1 cellular context compared by ENCODE assay signal in genomic region chr15:38672814-38673292, GRCh38.
TF ChIP-seq lines count a peak whose summit lies in the region.

No MANE protein-coding gene starts in this region.

TF ChIP-seq in GM23338, 12 proteins besides CTCF, POLR2A, EP300 and RAD21 (continued from another document):
- TF ChIP-seq ZNF462 (CRISPR knock-in tag; IDR thresholded peaks at IDR 0.05) = no peak
- no peak for TF ChIP-seq CREB1 (CRISPR knock-in tag; IDR thresholded peaks at IDR 0.05; ENCODE audit: low read depth)
- TF ChIP-seq JUNB (IDR thresholded peaks at IDR 0.05; ENCODE audit: unreplicated experiment) = no peak
- TF ChIP-seq, protein P1, sequence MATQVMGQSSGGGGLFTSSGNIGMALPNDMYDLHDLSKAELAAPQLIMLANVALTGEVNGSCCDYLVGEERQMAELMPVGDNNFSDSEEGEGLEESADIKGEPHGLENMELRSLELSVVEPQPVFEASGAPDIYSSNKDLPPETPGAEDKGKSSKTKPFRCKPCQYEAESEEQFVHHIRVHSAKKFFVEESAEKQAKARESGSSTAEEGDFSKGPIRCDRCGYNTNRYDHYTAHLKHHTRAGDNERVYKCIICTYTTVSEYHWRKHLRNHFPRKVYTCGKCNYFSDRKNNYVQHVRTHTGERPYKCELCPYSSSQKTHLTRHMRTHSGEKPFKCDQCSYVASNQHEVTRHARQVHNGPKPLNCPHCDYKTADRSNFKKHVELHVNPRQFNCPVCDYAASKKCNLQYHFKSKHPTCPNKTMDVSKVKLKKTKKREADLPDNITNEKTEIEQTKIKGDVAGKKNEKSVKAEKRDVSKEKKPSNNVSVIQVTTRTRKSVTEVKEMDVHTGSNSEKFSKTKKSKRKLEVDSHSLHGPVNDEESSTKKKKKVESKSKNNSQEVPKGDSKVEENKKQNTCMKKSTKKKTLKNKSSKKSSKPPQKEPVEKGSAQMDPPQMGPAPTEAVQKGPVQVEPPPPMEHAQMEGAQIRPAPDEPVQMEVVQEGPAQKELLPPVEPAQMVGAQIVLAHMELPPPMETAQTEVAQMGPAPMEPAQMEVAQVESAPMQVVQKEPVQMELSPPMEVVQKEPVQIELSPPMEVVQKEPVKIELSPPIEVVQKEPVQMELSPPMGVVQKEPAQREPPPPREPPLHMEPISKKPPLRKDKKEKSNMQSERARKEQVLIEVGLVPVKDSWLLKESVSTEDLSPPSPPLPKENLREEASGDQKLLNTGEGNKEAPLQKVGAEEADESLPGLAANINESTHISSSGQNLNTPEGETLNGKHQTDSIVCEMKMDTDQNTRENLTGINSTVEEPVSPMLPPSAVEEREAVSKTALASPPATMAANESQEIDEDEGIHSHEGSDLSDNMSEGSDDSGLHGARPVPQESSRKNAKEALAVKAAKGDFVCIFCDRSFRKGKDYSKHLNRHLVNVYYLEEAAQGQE (IDR thresholded peaks at IDR 0.05; ENCODE audit: unreplicated experiment) = no peak
